In the genomic region with DNA sequence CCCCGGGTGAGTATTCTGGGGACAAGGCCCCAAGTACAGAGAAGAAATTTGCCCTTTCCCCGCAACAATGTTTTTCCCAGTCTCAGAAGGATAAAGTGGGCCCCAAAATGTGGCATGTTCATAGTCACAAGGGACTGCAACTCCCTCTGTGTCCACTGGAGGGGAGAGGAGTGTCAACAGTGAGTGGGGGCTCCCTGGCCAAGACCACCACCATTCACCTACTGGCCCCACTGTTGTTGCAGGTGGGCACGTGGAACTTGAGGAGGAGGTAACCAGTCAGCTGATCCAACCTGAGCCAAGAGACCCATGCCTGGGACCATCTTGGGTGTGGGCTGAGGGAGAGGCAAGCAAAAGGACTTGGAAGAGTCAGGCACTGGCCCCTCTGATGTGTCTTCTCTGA, we compare ENCODE assay signal across 1 cellular context.
TF ChIP-seq lines count a peak whose summit lies in the region.

No MANE protein-coding gene starts in this region.

TF ChIP-seq in HepG2, 621 proteins besides CTCF, POLR2A, EP300 and RAD21 (continued from another document and continues in another):
- TF ChIP-seq, protein P1, sequence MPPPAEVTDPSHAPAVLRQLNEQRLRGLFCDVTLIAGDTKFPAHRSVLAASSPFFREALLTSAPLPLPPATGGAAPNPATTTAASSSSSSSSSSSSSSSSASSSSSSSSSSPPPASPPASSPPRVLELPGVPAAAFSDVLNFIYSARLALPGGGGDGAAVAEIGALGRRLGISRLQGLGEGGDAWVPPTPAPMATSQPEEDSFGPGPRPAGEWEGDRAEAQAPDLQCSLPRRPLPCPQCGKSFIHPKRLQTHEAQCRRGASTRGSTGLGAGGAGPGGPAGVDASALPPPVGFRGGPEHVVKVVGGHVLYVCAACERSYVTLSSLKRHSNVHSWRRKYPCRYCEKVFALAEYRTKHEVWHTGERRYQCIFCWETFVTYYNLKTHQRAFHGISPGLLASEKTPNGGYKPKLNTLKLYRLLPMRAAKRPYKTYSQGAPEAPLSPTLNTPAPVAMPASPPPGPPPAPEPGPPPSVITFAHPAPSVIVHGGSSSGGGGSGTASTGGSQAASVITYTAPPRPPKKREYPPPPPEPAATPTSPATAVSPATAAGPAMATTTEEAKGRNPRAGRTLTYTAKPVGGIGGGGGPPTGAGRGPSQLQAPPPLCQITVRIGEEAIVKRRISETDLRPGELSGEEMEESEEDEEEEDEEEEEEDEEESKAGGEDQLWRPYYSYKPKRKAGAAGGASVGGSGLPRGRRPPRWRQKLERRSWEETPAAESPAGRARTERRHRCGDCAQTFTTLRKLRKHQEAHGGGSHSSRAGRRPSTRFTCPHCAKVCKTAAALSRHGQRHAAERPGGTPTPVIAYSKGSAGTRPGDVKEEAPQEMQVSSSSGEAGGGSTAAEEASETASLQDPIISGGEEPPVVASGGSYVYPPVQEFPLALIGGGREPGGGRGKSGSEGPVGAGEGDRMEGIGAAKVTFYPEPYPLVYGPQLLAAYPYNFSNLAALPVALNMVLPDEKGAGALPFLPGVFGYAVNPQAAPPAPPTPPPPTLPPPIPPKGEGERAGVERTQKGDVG (CRISPR knock-in tag; IDR thresholded peaks at IDR 0.05; ENCODE audit: borderline replicate concordance), result no peak
- TF ChIP-seq GPN1 (CRISPR knock-in tag; IDR thresholded peaks at IDR 0.05; ENCODE audit: borderline replicate concordance) (no peak), RFX5 (IDR thresholded peaks at IDR 0.05; ENCODE audit: low read depth, low read length) (no peak), ZNF451 (CRISPR knock-in tag; IDR thresholded peaks at IDR 0.05) (no peak), U2AF2 (IDR thresholded peaks at IDR 0.05; ENCODE audit: low read depth, low read length) (no peak), REXO4 (CRISPR knock-in tag; IDR thresholded peaks at IDR 0.05; ENCODE audit: borderline replicate concordance) (no peak), GATAD1 (CRISPR knock-in tag; IDR thresholded peaks at IDR 0.05) (no peak), ERF (CRISPR knock-in tag; IDR thresholded peaks at IDR 0.05) (no peak), SMC3 (IDR thresholded peaks at IDR 0.05; ENCODE audit: low read length) (peak; percentile 28; the same call in 1 of the 2 replicates), ZNF678 (CRISPR knock-in tag; IDR thresholded peaks at IDR 0.05) (no peak), ZNF790 (CRISPR knock-in tag; IDR thresholded peaks at IDR 0.05; ENCODE audit: borderline replicate concordance) (no peak), RFXAP (CRISPR knock-in tag; IDR thresholded peaks at IDR 0.05; ENCODE audit: borderline replicate concordance) (no peak), ZNF569 (CRISPR knock-in tag; IDR thresholded peaks at IDR 0.05; ENCODE audit: borderline replicate concordance) (no peak), ZBTB42 (CRISPR knock-in tag; IDR thresholded peaks at IDR 0.05) (no peak)
- TF ChIP-seq, protein P2, sequence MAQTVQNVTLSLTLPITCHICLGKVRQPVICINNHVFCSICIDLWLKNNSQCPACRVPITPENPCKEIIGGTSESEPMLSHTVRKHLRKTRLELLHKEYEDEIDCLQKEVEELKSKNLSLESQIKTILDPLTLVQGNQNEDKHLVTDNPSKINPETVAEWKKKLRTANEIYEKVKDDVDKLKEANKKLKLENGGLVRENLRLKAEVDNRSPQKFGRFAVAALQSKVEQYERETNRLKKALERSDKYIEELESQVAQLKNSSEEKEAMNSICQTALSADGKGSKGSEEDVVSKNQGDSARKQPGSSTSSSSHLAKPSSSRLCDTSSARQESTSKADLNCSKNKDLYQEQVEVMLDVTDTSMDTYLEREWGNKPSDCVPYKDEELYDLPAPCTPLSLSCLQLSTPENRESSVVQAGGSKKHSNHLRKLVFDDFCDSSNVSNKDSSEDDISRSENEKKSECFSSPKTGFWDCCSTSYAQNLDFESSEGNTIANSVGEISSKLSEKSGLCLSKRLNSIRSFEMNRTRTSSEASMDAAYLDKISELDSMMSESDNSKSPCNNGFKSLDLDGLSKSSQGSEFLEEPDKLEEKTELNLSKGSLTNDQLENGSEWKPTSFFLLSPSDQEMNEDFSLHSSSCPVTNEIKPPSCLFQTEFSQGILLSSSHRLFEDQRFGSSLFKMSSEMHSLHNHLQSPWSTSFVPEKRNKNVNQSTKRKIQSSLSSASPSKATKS (CRISPR knock-in tag; IDR thresholded peaks at IDR 0.05), result no peak
- TF ChIP-seq, protein P3, sequence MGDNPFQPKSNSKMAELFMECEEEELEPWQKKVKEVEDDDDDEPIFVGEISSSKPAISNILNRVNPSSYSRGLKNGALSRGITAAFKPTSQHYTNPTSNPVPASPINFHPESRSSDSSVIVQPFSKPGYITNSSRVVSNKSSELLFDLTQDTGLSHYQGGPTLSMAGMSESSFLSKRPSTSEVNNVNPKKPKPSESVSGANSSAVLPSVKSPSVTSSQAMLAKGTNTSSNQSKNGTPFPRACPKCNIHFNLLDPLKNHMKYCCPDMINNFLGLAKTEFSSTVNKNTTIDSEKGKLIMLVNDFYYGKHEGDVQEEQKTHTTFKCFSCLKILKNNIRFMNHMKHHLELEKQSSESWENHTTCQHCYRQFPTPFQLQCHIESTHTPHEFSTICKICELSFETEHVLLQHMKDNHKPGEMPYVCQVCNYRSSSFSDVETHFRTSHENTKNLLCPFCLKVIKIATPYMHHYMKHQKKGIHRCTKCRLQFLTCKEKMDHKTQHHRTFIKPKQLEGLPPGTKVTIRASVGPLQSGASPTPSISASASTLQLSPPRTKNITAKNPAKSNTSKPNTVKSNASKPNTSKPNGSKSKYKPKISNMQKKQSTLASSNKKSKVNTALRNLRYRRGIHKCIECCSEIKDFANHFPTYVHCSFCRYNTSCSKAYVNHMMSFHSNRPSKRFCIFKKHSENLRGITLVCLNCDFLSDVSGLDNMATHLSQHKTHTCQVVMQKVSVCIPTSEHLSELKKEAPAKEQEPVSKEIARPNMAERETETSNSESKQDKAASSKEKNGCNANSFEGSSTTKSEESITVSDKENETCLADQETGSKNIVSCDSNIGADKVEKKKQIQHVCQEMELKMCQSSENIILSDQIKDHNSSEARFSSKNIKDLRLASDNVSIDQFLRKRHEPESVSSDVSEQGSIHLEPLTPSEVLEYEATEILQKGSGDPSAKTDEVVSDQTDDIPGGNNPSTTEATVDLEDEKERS (CRISPR knock-in tag; IDR thresholded peaks at IDR 0.05), result no peak; the same call in 1 of the 2 replicates
- TF ChIP-seq, protein P4, sequence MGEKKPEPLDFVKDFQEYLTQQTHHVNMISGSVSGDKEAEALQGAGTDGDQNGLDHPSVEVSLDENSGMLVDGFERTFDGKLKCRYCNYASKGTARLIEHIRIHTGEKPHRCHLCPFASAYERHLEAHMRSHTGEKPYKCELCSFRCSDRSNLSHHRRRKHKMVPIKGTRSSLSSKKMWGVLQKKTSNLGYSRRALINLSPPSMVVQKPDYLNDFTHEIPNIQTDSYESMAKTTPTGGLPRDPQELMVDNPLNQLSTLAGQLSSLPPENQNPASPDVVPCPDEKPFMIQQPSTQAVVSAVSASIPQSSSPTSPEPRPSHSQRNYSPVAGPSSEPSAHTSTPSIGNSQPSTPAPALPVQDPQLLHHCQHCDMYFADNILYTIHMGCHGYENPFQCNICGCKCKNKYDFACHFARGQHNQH (CRISPR knock-in tag; IDR thresholded peaks at IDR 0.05), result no peak
- TF ChIP-seq, protein P5, sequence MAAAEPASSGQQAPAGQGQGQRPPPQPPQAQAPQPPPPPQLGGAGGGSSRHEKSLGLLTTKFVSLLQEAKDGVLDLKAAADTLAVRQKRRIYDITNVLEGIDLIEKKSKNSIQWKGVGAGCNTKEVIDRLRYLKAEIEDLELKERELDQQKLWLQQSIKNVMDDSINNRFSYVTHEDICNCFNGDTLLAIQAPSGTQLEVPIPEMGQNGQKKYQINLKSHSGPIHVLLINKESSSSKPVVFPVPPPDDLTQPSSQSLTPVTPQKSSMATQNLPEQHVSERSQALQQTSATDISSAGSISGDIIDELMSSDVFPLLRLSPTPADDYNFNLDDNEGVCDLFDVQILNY (CRISPR knock-in tag; conservative IDR thresholded peaks at IDR 0.05), result no peak
- TF ChIP-seq, protein P6, sequence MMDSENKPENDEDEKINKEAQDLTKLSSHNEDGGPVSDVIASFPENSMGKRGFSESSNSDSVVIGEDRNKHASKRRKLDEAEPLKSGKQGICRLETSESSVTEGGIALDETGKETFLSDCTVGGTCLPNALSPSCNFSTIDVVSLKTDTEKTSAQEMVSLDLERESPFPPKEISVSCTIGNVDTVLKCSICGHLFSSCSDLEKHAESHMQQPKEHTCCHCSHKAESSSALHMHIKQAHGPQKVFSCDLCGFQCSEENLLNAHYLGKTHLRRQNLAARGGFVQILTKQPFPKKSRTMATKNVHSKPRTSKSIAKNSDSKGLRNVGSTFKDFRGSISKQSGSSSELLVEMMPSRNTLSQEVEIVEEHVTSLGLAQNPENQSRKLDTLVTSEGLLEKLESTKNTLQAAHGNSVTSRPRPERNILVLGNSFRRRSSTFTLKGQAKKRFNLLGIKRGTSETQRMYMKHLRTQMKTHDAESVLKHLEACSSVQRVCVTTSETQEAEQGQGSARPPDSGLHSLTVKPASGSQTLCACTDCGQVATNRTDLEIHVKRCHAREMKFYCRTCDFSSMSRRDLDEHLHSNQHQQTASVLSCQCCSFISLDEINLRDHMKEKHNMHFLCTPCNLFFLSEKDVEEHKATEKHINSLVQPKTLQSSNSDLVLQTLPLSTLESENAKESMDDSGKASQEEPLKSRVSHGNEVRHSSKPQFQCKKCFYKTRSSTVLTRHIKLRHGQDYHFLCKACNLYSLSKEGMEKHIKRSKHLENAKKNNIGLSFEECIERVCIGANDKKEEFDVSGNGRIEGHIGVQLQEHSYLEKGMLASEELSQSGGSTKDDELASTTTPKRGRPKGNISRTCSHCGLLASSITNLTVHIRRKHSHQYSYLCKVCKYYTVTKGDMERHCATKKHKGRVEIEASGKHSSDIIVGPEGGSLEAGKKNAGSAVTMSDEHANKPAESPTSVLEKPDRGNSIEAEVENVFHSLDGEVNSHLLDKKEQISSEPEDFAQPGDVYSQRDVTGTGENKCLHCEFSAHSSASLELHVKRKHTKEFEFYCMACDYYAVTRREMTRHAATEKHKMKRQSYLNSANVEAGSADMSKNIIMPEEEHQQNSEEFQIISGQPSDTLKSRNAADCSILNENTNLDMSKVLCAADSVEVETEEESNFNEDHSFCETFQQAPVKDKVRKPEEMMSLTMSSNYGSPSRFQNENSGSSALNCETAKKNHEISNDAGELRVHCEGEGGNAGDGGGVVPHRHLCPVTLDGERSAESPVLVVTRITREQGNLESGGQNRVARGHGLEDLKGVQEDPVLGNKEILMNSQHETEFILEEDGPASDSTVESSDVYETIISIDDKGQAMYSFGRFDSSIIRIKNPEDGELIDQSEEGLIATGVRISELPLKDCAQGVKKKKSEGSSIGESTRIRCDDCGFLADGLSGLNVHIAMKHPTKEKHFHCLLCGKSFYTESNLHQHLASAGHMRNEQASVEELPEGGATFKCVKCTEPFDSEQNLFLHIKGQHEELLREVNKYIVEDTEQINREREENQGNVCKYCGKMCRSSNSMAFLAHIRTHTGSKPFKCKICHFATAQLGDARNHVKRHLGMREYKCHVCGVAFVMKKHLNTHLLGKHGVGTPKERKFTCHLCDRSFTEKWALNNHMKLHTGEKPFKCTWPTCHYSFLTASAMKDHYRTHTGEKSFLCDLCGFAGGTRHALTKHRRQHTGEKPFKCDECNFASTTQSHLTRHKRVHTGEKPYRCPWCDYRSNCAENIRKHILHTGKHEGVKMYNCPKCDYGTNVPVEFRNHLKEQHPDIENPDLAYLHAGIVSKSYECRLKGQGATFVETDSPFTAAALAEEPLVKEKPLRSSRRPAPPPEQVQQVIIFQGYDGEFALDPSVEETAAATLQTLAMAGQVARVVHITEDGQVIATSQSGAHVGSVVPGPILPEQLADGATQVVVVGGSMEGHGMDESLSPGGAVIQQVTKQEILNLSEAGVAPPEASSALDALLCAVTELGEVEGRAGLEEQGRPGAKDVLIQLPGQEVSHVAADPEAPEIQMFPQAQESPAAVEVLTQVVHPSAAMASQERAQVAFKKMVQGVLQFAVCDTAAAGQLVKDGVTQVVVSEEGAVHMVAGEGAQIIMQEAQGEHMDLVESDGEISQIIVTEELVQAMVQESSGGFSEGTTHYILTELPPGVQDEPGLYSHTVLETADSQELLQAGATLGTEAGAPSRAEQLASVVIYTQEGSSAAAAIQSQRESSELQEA (CRISPR knock-in tag; IDR thresholded peaks at IDR 0.05; ENCODE audit: not compliant biosample characterization), result no peak
- TF ChIP-seq, protein P7, sequence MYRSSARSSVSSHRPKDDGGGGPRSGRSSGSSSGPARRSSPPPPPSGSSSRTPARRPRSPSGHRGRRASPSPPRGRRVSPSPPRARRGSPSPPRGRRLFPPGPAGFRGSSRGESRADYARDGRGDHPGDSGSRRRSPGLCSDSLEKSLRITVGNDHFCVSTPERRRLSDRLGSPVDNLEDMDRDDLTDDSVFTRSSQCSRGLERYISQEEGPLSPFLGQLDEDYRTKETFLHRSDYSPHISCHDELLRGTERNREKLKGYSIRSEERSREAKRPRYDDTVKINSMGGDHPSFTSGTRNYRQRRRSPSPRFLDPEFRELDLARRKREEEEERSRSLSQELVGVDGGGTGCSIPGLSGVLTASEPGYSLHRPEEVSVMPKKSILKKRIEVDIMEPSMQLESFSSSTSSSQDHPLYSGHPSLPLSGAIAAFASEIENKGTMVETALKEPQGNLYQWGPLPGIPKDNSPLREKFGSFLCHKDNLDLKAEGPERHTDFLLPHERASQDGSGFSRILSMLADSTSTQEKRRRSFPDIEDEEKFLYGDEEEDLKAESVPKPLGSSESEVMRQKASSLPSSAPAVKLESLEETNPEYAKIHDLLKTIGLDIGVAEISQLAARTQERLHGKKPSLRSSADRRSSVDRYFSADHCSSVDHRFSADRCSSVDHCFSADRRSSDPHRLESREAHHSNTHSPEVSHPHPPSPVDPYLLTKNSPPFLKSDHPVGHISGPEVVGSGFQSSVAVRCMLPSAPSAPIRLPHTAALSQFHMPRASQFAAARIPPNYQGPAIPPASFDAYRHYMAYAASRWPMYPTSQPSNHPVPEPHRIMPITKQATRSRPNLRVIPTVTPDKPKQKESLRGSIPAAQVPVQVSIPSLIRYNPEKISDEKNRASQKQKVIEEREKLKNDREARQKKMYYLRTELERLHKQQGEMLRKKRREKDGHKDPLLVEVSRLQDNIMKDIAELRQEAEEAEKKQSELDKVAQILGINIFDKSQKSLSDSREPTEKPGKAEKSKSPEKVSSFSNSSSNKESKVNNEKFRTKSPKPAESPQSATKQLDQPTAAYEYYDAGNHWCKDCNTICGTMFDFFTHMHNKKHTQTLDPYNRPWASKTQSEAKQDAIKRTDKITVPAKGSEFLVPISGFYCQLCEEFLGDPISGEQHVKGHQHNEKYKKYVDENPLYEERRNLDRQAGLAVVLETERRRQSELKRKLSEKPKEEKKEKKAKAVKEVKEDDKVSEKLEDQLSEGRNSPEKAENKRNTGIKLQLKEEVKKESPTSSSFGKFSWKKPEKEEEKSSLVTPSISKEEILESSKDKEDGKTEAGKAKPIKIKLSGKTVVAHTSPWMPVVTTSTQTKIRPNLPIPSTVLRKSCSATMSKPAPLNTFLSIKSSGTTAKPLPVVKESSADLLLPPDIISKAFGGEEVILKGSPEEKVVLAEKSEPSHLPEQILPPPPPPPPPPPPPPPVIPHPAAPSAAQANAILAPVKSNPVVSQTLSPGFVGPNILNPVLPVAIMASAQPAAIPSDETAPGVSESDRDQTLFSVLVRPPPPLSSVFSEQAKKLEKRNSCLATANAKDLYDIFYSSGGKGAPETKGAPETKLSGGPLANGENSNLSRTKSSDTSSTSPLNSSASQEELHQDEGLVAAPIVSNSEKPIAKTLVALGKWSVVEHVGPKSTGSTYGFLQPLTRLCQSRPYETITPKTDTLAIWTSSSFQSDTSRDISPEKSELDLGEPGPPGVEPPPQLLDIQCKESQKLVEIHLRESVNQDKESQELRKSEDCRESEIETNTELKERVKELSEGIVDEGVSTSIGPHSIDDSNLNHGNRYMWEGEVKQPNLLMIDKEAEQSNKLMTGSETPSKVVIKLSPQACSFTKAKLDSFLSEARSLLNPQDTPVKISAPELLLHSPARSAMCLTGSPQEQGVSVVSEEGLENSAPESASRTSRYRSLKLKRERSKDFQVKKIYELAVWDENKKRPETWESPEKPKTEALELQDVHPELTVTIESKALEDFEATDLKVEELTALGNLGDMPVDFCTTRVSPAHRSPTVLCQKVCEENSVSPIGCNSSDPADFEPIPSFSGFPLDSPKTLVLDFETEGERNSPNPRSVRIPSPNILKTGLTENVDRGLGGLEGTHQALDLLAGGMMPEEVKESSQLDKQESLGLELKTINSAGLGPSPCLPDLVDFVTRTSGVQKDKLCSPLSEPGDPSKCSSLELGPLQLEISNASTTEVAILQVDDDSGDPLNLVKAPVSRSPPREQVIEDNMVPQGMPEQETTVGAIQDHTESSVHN (CRISPR knock-in tag; IDR thresholded peaks at IDR 0.05), result no peak
